Comparison of ENCODE assay signal across 1 cellular context in the genomic region with DNA sequence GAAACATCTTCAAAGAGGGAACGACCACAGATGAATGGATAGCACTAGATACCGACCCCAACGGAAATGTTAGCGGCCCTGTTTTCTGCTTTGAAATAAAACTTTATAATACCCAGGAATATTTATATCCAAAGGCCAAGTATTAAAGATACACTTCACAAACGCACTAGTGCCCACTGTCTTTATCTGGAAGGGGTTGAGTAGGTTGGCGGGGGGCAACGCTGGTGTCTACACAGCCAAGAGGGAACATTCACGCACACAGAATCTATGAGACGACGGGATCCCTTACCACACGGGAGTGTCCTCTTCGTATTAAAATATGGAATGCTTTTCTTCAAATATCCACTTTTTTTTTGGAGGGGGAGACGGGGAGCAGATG.
TF ChIP-seq lines count a peak whose summit lies in the region.

No MANE protein-coding gene starts in this region.

TF ChIP-seq in K562, 482 proteins besides CTCF, POLR2A, EP300 and RAD21:
- TF ChIP-seq, protein P1, sequence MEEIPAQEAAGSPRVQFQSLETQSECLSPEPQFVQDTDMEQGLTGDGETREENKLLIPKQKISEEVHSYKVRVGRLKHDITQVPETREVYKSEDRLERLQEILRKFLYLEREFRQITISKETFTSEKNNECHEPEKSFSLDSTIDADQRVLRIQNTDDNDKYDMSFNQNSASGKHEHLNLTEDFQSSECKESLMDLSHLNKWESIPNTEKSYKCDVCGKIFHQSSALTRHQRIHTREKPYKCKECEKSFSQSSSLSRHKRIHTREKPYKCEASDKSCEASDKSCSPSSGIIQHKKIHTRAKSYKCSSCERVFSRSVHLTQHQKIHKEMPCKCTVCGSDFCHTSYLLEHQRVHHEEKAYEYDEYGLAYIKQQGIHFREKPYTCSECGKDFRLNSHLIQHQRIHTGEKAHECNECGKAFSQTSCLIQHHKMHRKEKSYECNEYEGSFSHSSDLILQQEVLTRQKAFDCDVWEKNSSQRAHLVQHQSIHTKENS (CRISPR knock-in tag; IDR thresholded peaks at IDR 0.05) = no peak
- TF ChIP-seq ZNF695 (CRISPR knock-in tag; IDR thresholded peaks at IDR 0.05) (no peak), MTA2 (IDR thresholded peaks at IDR 0.05; ENCODE audit: low read depth) (no peak), NCOA4 (IDR thresholded peaks at IDR 0.05; ENCODE audit: partially characterized antibody) (no peak), EZH2 (IDR thresholded peaks at IDR 0.05; ENCODE audit: borderline replicate concordance, low read depth, low read length) (no peak), FOXA1 (IDR thresholded peaks at IDR 0.05; ENCODE audit: borderline replicate concordance) (no peak)
TF ChIP-seq in K562: peak in this region for 0.
